Comparison of ENCODE assay signal across 9 cellular contexts in genomic region chr12:113130457-113131135, GRCh38. TPM values are rescaled to one million over a fixed set of nuclear protein-coding genes. Genes with fewer than 3 reads are reported as not detected.
DNase-seq lines count a peak whose midpoint lies in the region; ATAC-seq and TF ChIP-seq lines count a peak whose summit lies in the region.
"Had no signal": no experiment of that assay in that cellular context is flagged by ENCODE, and none has a peak within 500 bp of the region (broad histone marks: within the 10 kb centered on the region; RNA-seq: fewer than 3 reads in every experiment).

No MANE protein-coding gene starts in this region.

- H3K27ac Mint-ChIP-seq in stimulated activated naive B cell treated with anti-CD40 and anti-IgM and Interleukin-4, amounts not matched to agents 10 μg/mL and 1 μg/mL and 100 μg/mL, for 72 hours, result peak overlapping the region; percentile 87
- H3K27ac Mint-ChIP-seq: T-cell had no signal

- peak; percentile 60 for TF ChIP-seq CTCF in GM13977 (IDR thresholded peaks at IDR 0.05; ENCODE audit: extremely low read depth, insufficient read depth, missing control alignments)

- H3K27me3 Mint-ChIP-seq in stimulated activated naive B cell treated with anti-CD40 and anti-IgM and Interleukin-4, amounts not matched to agents 10 μg/mL and 1 μg/mL and 100 μg/mL, for 72 hours, result no peaks in the 10 kb centered on the region

- peaks cover 50 to 62% of the 10 kb centered on the region in 2 donors for H3K36me3 Mint-ChIP-seq in stimulated activated naive B cell treated with anti-CD40 and anti-IgM and Interleukin-4, amounts not matched to agents 10 μg/mL and 1 μg/mL and 100 μg/mL, for 72 hours
- H3K36me3 Mint-ChIP-seq: T-cell had no signal

- H3K9me3 Mint-ChIP-seq in stimulated activated naive B cell treated with anti-CD40 and anti-IgM and Interleukin-4, amounts not matched to agents 10 μg/mL and 1 μg/mL and 100 μg/mL, for 72 hours, result no peaks in the 10 kb centered on the region
- H3K9me3 Mint-ChIP-seq: T-cell had no signal

- peaks cover 45 to 73% of the 10 kb centered on the region in 2 donors for H3K4me1 Mint-ChIP-seq in stimulated activated naive B cell treated with anti-CD40 and anti-IgM and Interleukin-4, amounts not matched to agents 10 μg/mL and 1 μg/mL and 100 μg/mL, for 72 hours

- in situ Hi-C loops in GM13977 (cut with MboI; ENCODE audit: low pct_unique_long_range_greater_than_20kb, low sequenced_read_pairs, unreplicated experiment), result no loop called here

- DNase-seq in GM13977 (ENCODE audit: low spot score) (no peak), RPMI7951 (ENCODE audit: low read depth) (peak; percentile 45), germinal center (ENCODE audit: low spot score) (peak; percentile 87), SIG-M5 (lab: John Stamatoyannopoulos, UW) (no peak), left colon (no peak)
- DNase-seq in stimulated activated naive B cell treated with anti-CD40 and anti-IgM and Interleukin-4, amounts not matched to agents 10 μg/mL and 1 μg/mL and 100 μg/mL, for 72 hours, result peak; percentile 59
- DNase-seq: T-cell had no signal

- peak; percentile 90 for ATAC-seq in stimulated activated naive B cell treated with anti-CD40 and anti-IgM and Interleukin-4, amounts not matched to agents 10 μg/mL and 1 μg/mL and 100 μg/mL, for 72 hours (replicated peaks)
- ATAC-seq in HG02798 (IDR thresholded peaks at IDR 0.05; ENCODE audit: poor library complexity, unreplicated experiment), result no peak
- ATAC-seq in left colon, result no peak

- intact Hi-C loops in left colon (cut with DNase I, micrococcal nuclease), result no loop called here

- peak overlapping the region; percentile 68 to 83 for H3K4me3 Mint-ChIP-seq in stimulated activated naive B cell treated with anti-CD40 and anti-IgM and Interleukin-4, amounts not matched to agents 10 μg/mL and 1 μg/mL and 100 μg/mL, for 72 hours
- H3K4me3 Mint-ChIP-seq: T-cell had no signal

RNA-seq across cellular contexts. Expression of gene RASAL1, which starts 5.0 kb away (rescaled TPM):
- total RNA-seq in RPMI7951 (2014; rRNA removed; shearing (Covaris generic)), result not detected in 2 replicates
- total RNA-seq in left colon, result 10 to 100 TPM in 1 of 2 donors, 1 to 10 TPM in 1; 9.0 to 14.1 TPM

RNA-seq across cellular contexts. Expression of gene CFAP73, which starts 18.9 kb away (rescaled TPM):
- not detected in 2 replicates for total RNA-seq in RPMI7951 (2014; rRNA removed; shearing (Covaris generic))
- under 1 TPM in 1 of 2 donors, not detected in 1; 0.43 TPM for total RNA-seq in left colon
- total RNA-seq: ascending aorta had no signal

RNA-seq across cellular contexts. Expression of gene DDX54, which starts 54.7 kb away (rescaled TPM):
- 17.2 and 20.7 TPM in 2 replicates for total RNA-seq in RPMI7951 (2014; rRNA removed; shearing (Covaris generic))
- 10 to 100 TPM; 42.0 to 56.9 TPM for total RNA-seq in left colon

RNA-seq across cellular contexts. Expression of gene RITA1, which starts 54.9 kb away (rescaled TPM):
- total RNA-seq in RPMI7951 (2014; rRNA removed; shearing (Covaris generic)), result 39.5 and 43.0 TPM in 2 replicates
- total RNA-seq in left colon, result 10 to 100 TPM; 17.4 to 18.0 TPM

Comparison
In these comparisons a context has a peak if more than half of its experiments do, and no peak if none do; other contexts are left out.
1. DNase-seq: peak in RPMI7951 (single experiment), germinal center (single experiment) and stimulated activated naive B cell treated with anti-CD40 and anti-IgM and Interleukin-4, amounts not matched to agents 10 μg/mL and 1 μg/mL and 100 μg/mL, for 72 hours (single experiment); none in GM13977 (single experiment), SIG-M5 (single experiment) and left colon (0 of 2).
2. ATAC-seq: peak in stimulated activated naive B cell treated with anti-CD40 and anti-IgM and Interleukin-4, amounts not matched to agents 10 μg/mL and 1 μg/mL and 100 μg/mL, for 72 hours (2 of 2); none in HG02798 (single experiment) and left colon (single experiment).